ENCODE assay signal across 23 cellular contexts in genomic region chr9:96423322-96423984, GRCh38. TPM values are rescaled to one million over a fixed set of nuclear protein-coding genes. Genes with fewer than 3 reads are reported as not detected.
DNase-seq lines count a peak whose midpoint lies in the region; ATAC-seq and TF ChIP-seq lines count a peak whose summit lies in the region.
"Had no signal": no experiment of that assay in that cellular context is flagged by ENCODE, and none has a peak within 500 bp of the region (broad histone marks: within the 10 kb centered on the region; RNA-seq: fewer than 3 reads in every experiment).

No MANE protein-coding gene starts in this region.

- no TSS peak for BruUV-seq in Panc1 (replicated peaks; lab: Mats Ljungman, UMichigan)

- in situ Hi-C loops in Panc1 (cut with HindIII; ENCODE audit: low pct_unique_long_range_greater_than_20kb, low sequenced_read_pairs) = no loop called here

- no peak overlapping the region for H2AFZ ChIP-seq in H9 (ENCODE audit: low read length)
- peak overlapping the region; percentile 19 for H2AFZ ChIP-seq in neuronal stem cell (ENCODE audit: low read length)

- H4K20me1 ChIP-seq in H9 (ENCODE audit: control insufficient read depth, insufficient read depth, insufficient read length) = no peaks in the 10 kb centered on the region

- H3K23me2 ChIP-seq in H9 (ENCODE audit: insufficient read length, low read depth, low read length, poor library complexity, severe bottlenecking) = no peaks in the 10 kb centered on the region

- H3T11ph ChIP-seq in H9 (ENCODE audit: low read length) = no peak overlapping the region

- H3K14ac ChIP-seq in H9 (ENCODE audit: insufficient read depth, low read length) (no peak overlapping the region), neuronal stem cell (ENCODE audit: low read length) (no peak overlapping the region)

- H3K27ac ChIP-seq in H9 (ENCODE audit: insufficient read length, low read depth, low read length) = no peak overlapping the region
- H3K27ac ChIP-seq in Panc1 (ENCODE audit: low read length) = peak overlapping the region; percentile 75
- H3K27ac ChIP-seq in epithelial cell of prostate = peak overlapping the region; percentile 34
- H3K27ac ChIP-seq in neuronal stem cell (replicated peaks; ENCODE audit: low read length) = no peak overlapping the region
- H3K27ac ChIP-seq: C4-2B, thyroid gland had no signal

- POLR2A ChIA-PET in Panc1 (lab: Charles Lee) = no interaction called here

- no peak overlapping the region for H2BK120ac ChIP-seq in H9 (ENCODE audit: low read depth, low read length, poor library complexity, severe bottlenecking)
- no peak overlapping the region for H2BK120ac ChIP-seq in neuronal stem cell (ENCODE audit: low read depth, low read length)

- H3K27me3 Mint-ChIP-seq in H9 (ENCODE audit: low read depth) = no peaks in the 10 kb centered on the region
- H3K27me3 Mint-ChIP-seq: activated B cell treated with CpG ODN at 0.5 μM for 24 hours; activated naive CD8-positive, alpha-beta T cell; central memory CD8-positive, alpha-beta T cell; natural killer cell treated with Interleukin-12 subunit alpha and Interleukin-12 subunit beta and Interleukin-15 and Interleukin-18, amount 100 ng/mL, for 72 hours had no signal

- CTCF ChIA-PET in Panc1 (lab: Charles Lee) = interaction anchor here (0.6 kb wide), 1 partner anchor 70 kb away, joined by 3 read pairs; no protein-coding TSS in a partner anchor

- no peaks in the 10 kb centered on the region for H3K9me3 Mint-ChIP-seq in H9
- H3K9me3 Mint-ChIP-seq: activated B cell treated with CpG ODN at 0.5 μM for 24 hours; activated T-helper 1 cell treated with anti-CD3 and anti-CD28 coated beads, Interleukin-12 subunit alpha, Interleukin-12 subunit beta, Interleukin-2, Interleukin-4 antibody, amounts not matched to agents 30 ng/mL and 10 ng/mL and 1 ng/mL, durations not matched to agents 14 hours and 24 hours and 36 hours; central memory CD8-positive, alpha-beta T cell; natural killer cell treated with Interleukin-12 subunit alpha and Interleukin-12 subunit beta and Interleukin-15 and Interleukin-18, amount 100 ng/mL, for 72 hours had no signal

- H3K56ac ChIP-seq in H9 (ENCODE audit: insufficient read length, low read depth, low read length) = no peak overlapping the region

- H3K36me3 ChIP-seq in Panc1 (ENCODE audit: control insufficient read depth, insufficient read depth, low read length) = no peaks in the 10 kb centered on the region; the same call in 1 of the 2 replicates
- peaks cover 0 to 1% of the 10 kb centered on the region in 2 donors for H3K36me3 ChIP-seq in neuronal stem cell (replicated peaks in 1 of 2; ENCODE audit: control insufficient read depth in 2 of 2, insufficient read depth in 2 of 2, low read length in 2 of 2)
- H3K36me3 ChIP-seq: thyroid gland had no signal

- H3K4me2 ChIP-seq in H9 (ENCODE audit: insufficient read depth, insufficient read length, low read length) (no peak overlapping the region), neuronal stem cell (ENCODE audit: insufficient read depth, low read length, poor library complexity, severe bottlenecking) (no peak overlapping the region)

- no peak overlapping the region for H3K4me3 Mint-ChIP-seq in H9
- H3K4me3 Mint-ChIP-seq: activated B cell treated with CpG ODN at 0.5 μM for 24 hours; activated naive CD8-positive, alpha-beta T cell; activated T-helper 1 cell treated with anti-CD3 and anti-CD28 coated beads, Interleukin-12 subunit alpha, Interleukin-12 subunit beta, Interleukin-2, Interleukin-4 antibody, amounts not matched to agents 30 ng/mL and 10 ng/mL and 1 ng/mL, durations not matched to agents 14 hours and 24 hours and 36 hours; central memory CD8-positive, alpha-beta T cell; natural killer cell treated with Interleukin-12 subunit alpha and Interleukin-12 subunit beta and Interleukin-15 and Interleukin-18, amount 100 ng/mL, for 72 hours had no signal

- H4K8ac ChIP-seq in H9 (replicated peaks; ENCODE audit: insufficient read length, low read depth, low read length) = no peak overlapping the region
- H4K8ac ChIP-seq in neuronal stem cell (ENCODE audit: low read depth, low read length) = no peak overlapping the region

- H3K18ac ChIP-seq in H9 (ENCODE audit: insufficient read length, low read depth, low read length) (no peak overlapping the region), neuronal stem cell (ENCODE audit: low read length) (no peak overlapping the region)

- no peaks in the 10 kb centered on the region for H3K79me1 ChIP-seq in H9 (ENCODE audit: insufficient read depth, low read depth, low read length, poor library complexity, severe bottlenecking)
- no peaks in the 10 kb centered on the region for H3K79me1 ChIP-seq in neuronal stem cell (ENCODE audit: low read depth, low read length)

- H4K91ac ChIP-seq in H9 (ENCODE audit: insufficient read length, low read depth, low read length) (no peak overlapping the region), neuronal stem cell (ENCODE audit: low read depth, low read length, poor library complexity) (no peak overlapping the region)

- H3K4me3 ChIP-seq in Panc1 (ENCODE audit: low read depth in 2 of 2, low read length in 2 of 2) = no peak overlapping the region
- no peak overlapping the region for H3K4me3 ChIP-seq in neuronal stem cell (ENCODE audit: low read length in 2 of 2)
- H3K4me3 ChIP-seq: thyroid gland had no signal

- H3K9ac ChIP-seq in H9 (ENCODE audit: extremely low read depth, insufficient read length, low read length) (no peak overlapping the region), neuronal stem cell (ENCODE audit: low read depth, low read length, poor library complexity) (no peak overlapping the region)

- no peaks in the 10 kb centered on the region for H3K79me2 ChIP-seq in H9 (ENCODE audit: insufficient read depth, low read length)

- WGBS in H9 (ENCODE audit: extremely low coverage, insufficient read length, low lambda C conversion rate) = no CpG with 5 or more reads among the region's 8 CpGs
- no CpG with 5 or more reads among the region's 8 CpGs for WGBS in neuronal stem cell (ENCODE audit: extremely low coverage in 2 of 2, insufficient read length in 2 of 2, insufficient replicate concordance in 1 of 2), 2 donors

- H3K36me3 Mint-ChIP-seq in H9 (ENCODE audit: insufficient read depth in 1 of 3, low read depth in 3 of 3) = no peaks in the 10 kb centered on the region
- H3K36me3 Mint-ChIP-seq: activated naive CD8-positive, alpha-beta T cell; natural killer cell treated with Interleukin-12 subunit alpha and Interleukin-12 subunit beta and Interleukin-15 and Interleukin-18, amount 100 ng/mL, for 72 hours had no signal

- no peak for ATAC-seq in Panc1
- ATAC-seq: natural killer cell treated with Interleukin-12 subunit alpha and Interleukin-12 subunit beta and Interleukin-15 and Interleukin-18, amount 100 ng/mL, for 72 hours; Right ventricle myocardium inferior; sciatic nerve; stimulated activated naive CD8-positive, alpha-beta T cell treated with anti-CD3 and anti-CD28 coated beads, Interleukin-15, Interleukin-2, amounts not matched to agents 100 U/mL and 50 U/mL, for 24 hours had no signal

- no peak overlapping the region for H2BK20ac ChIP-seq in H9 (ENCODE audit: low read depth, low read length, poor library complexity, severe bottlenecking)

- H2BK15ac ChIP-seq in H9 (ENCODE audit: low read depth, low read length) = no peak overlapping the region
- H2BK15ac ChIP-seq in neuronal stem cell (ENCODE audit: low read length) = no peak overlapping the region

- H3K9me3 ChIP-seq in H9 (ENCODE audit: control insufficient read depth, low read depth, low read length) (no peaks in the 10 kb centered on the region), Panc1 (ENCODE audit: control insufficient read depth, insufficient read depth, low read depth, low read length) (no peaks in the 10 kb centered on the region), neuronal stem cell (replicated peaks in 1 of 2; ENCODE audit: control insufficient read depth in 2 of 2, insufficient read depth in 1 of 2, low read depth in 1 of 2, low read length in 2 of 2) (no peaks in the 10 kb centered on the region)
- H3K9me3 ChIP-seq: thyroid gland had no signal

- peak; percentile 38 for DNase-seq in H9
- DNase-seq in Panc1 (ENCODE audit: low read depth, low spot score) = no peak
- no peak for DNase-seq in epithelial cell of prostate (ENCODE audit: low read depth, low spot score)
- DNase-seq in neuronal stem cell (ENCODE audit: low spot score) = no peak
- DNase-seq in effector CD4-positive, alpha-beta T cell = no peak
- DNase-seq in NCI-H1436 (lab: John Stamatoyannopoulos, UW) = no peak
- no peak for DNase-seq in activated naive CD4-positive, alpha-beta T cell treated with anti-CD3 and anti-CD28 coated beads, Interleukin-2, amount 50 U/mL, for 16 hours
- DNase-seq: activated B cell treated with CpG ODN at 0.5 μM for 24 hours; aorta; GOT3; head of caudate nucleus; Kasumi-1; midbrain; NCI-H2029 treated with DMSO at 0.1 percent for 48 hours; stimulated activated naive CD8-positive, alpha-beta T cell treated with anti-CD3 and anti-CD28 coated beads, Interleukin-15, Interleukin-2, amounts not matched to agents 100 U/mL and 50 U/mL, for 24 hours; thyroid gland had no signal

- H3K23ac ChIP-seq in H9 (ENCODE audit: insufficient read length, low read depth, low read length) = no peak overlapping the region
- H3K23ac ChIP-seq in neuronal stem cell (ENCODE audit: low read depth, low read length, poor library complexity) = no peak overlapping the region

- H3K27ac Mint-ChIP-seq in H9 = no peak overlapping the region
- H3K27ac Mint-ChIP-seq: activated B cell treated with CpG ODN at 0.5 μM for 24 hours; activated naive CD8-positive, alpha-beta T cell; natural killer cell treated with Interleukin-12 subunit alpha and Interleukin-12 subunit beta and Interleukin-15 and Interleukin-18, amount 100 ng/mL, for 72 hours had no signal

- no peak overlapping the region for H2BK5ac ChIP-seq in H9 (ENCODE audit: insufficient read length, low read length)
- H2BK5ac ChIP-seq in neuronal stem cell (ENCODE audit: low read length) = no peak overlapping the region

- H2BK12ac ChIP-seq in H9 (ENCODE audit: insufficient read length, low read depth, low read length) = no peak overlapping the region
- H2BK12ac ChIP-seq in neuronal stem cell (ENCODE audit: low read length) = no peak overlapping the region

- no peak for TF ChIP-seq CTCF in H9 (conservative IDR thresholded peaks at IDR 0.05)
- no peak for TF ChIP-seq CTCF in Panc1 (IDR thresholded peaks at IDR 0.05)

- intact Hi-C loops in Panc1 (cut with micrococcal nuclease; ENCODE audit: unreplicated experiment) = no loop called here

- no peak overlapping the region for H4K5ac ChIP-seq in H9 (ENCODE audit: insufficient read length, low read depth, low read length)

- H3K27me3 ChIP-seq in H9 (ENCODE audit: insufficient read depth, low read length) (no peaks in the 10 kb centered on the region), Panc1 (ENCODE audit: control insufficient read depth, insufficient read depth, low read length) (no peaks in the 10 kb centered on the region), neuronal stem cell (ENCODE audit: control insufficient read depth in 3 of 3, insufficient read depth in 3 of 3, low read depth in 1 of 3, low read length in 3 of 3) (no peaks in the 10 kb centered on the region)
- H3K27me3 ChIP-seq: thyroid gland had no signal

- H2AK5ac ChIP-seq in H9 (ENCODE audit: insufficient read length, low read length) (no peak overlapping the region), neuronal stem cell (ENCODE audit: low read depth, low read length) (no peak overlapping the region)

- H3K4ac ChIP-seq in H9 (ENCODE audit: low read depth, low read length) (no peak overlapping the region), neuronal stem cell (ENCODE audit: low read length) (no peak overlapping the region)

- no peaks in the 10 kb centered on the region; the same call in 1 of the 2 replicates for H3K4me1 ChIP-seq in H9 (ENCODE audit: insufficient read depth, low read length)
- H3K4me1 ChIP-seq in Panc1 (ENCODE audit: control insufficient read depth, insufficient read depth, low read length) = peaks cover 28% of the 10 kb centered on the region
- peaks cover 8 to 11% of the 10 kb centered on the region in 2 donors for H3K4me1 ChIP-seq in neuronal stem cell (ENCODE audit: control insufficient read depth in 2 of 2, insufficient read depth in 1 of 2, low read depth in 1 of 2, low read length in 2 of 2)

- H3K4me1 Mint-ChIP-seq in H9 = peaks cover 29 to 31% of the 10 kb centered on the region in 2 experiments

RNA-seq across cellular contexts. Expression of gene ZNF367, which starts 5.3 kb away (rescaled TPM):
- total RNA-seq in H9 (2021) = 9.3 and 10.1 TPM in 2 replicates
- total RNA-seq in Panc1 (2021; ENCODE audit: unreplicated experiment) = 12.4 TPM
- 3.1 TPM for polyA plus RNA-seq in Panc1 (2012; ENCODE audit: insufficient read length)
- polyA plus RNA-seq in neuronal stem cell (2013, experiment 1 of 2) = 5.1 TPM
- polyA plus RNA-seq in neuronal stem cell (2013, experiment 2 of 2) = 5.1 TPM

RNA-seq across cellular contexts. Expression of gene HABP4, which starts 26.5 kb away (rescaled TPM):
- total RNA-seq in H9 (2021) (6.8 and 7.5 TPM in 2 replicates), Panc1 (2021; ENCODE audit: unreplicated experiment) (32.3 TPM)
- polyA plus RNA-seq in Panc1 (2012; ENCODE audit: insufficient read length) = 32.4 TPM
- polyA plus RNA-seq in neuronal stem cell (2013, experiment 1 of 2) = 21.5 TPM
- polyA plus RNA-seq in neuronal stem cell (2013, experiment 2 of 2) = 21.1 TPM

RNA-seq across cellular contexts. Expression of gene SLC35D2, which starts 39.9 kb away (rescaled TPM):
- total RNA-seq in H9 (2021) = 17.9 and 19.0 TPM in 2 replicates
- total RNA-seq in Panc1 (2021; ENCODE audit: unreplicated experiment) = 23.7 TPM
- polyA plus RNA-seq in Panc1 (2012; ENCODE audit: insufficient read length) = 18.0 TPM
- 22.3 TPM for polyA plus RNA-seq in neuronal stem cell (2013, experiment 1 of 2)
- 22.2 TPM for polyA plus RNA-seq in neuronal stem cell (2013, experiment 2 of 2)

Comparison
In these comparisons a context has a peak if more than half of its experiments do, and no peak if none do; other contexts are left out.
1. H3K27ac ChIP-seq: peak in Panc1 (single experiment) and epithelial cell of prostate (single experiment); none in H9 (single experiment) and neuronal stem cell (single experiment).